In the genomic region with DNA sequence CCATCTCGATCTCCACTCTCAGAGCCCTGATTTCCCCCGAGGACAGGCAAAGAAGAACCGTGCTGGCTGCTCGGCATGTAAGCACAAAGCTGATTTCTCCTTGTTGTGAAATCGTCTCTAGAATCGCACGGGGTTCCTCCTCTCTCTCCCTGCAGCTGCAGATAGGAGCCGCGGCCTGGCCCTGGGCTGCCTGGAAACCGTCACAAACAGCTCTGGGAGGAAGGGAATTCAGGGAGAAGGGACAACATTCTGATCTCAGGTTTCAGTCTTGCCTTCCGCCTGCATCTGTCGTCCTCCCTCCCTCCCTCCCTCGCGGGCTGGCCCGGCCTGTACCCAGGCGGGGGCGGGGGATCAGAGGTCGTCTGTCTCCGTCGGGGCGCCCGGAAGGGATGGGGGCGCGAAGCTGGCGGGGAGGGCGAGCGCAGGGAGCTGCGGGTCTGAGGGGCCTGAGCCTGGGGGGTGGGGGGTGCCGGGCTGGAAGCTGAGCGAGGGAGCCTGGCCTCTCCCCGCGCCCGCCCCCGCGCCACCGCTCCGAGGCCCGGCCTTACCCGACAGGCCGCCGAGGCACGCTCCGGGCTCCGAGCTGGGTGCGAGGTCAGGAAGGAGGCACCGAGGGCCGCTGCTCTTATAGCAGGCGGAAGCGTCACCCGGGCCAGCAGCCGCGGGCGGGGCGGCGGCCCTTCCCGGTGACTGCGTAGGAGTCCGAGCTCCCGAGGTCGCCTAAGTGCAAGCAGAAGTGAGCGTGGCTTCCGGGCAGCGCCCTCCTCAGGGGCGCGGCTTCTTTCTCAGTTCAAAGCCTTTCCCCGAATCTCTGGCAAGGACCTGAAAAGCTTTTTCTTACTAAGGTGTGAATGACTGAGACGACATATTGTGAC, we compare ENCODE assay signal across 8 cellular contexts. TPM values are rescaled to one million over a fixed set of nuclear protein-coding genes. Genes with fewer than 3 reads are reported as not detected.
DNase-seq lines count a peak whose midpoint lies in the region; ATAC-seq and TF ChIP-seq lines count a peak whose summit lies in the region.

Gene SERPINB1, minus strand, starts transcription at position 600 of the 875 bp plus-strand sequence. CDS start 1,277 bp downstream, outside the sequence.

- WGBS in HUES64: 3% methylated on average over 67 of the region's 67 CpGs

- H3K79me2 ChIP-seq in fibroblast of lung (ENCODE audit: control insufficient read depth, insufficient read depth, low read length): peaks cover 2% of the 10 kb centered on the region

- no peaks in the 10 kb centered on the region for H3K27me3 ChIP-seq in BJ (ENCODE audit: control insufficient read depth, insufficient read depth, low read length)
- 0 out of 2 replicates have a peak, but pooled peaks cover 3% of the 10 kb centered on the region for H3K27me3 ChIP-seq in HUES64 (ENCODE audit: insufficient read depth, low read length)
- no peaks in the 10 kb centered on the region for H3K27me3 ChIP-seq in fibroblast of lung (ENCODE audit: control insufficient read depth, insufficient read depth, low read length)

- peak within 1 kb of the TSS; percentile 77 for H3K27ac ChIP-seq in HUES64 (ENCODE audit: low read depth, low read length)
- H3K27ac ChIP-seq in fibroblast of lung (ENCODE audit: insufficient read depth, low read length): peak within 1 kb of the TSS; percentile 93

- H3K36me3 ChIP-seq in BJ (ENCODE audit: control insufficient read depth, insufficient read depth, low read length): peaks cover 5% of the 10 kb centered on the region
- 0 out of 2 replicates have a peak, but pooled peaks cover 8% of the 10 kb centered on the region for H3K36me3 ChIP-seq in HUES64 (ENCODE audit: insufficient read depth, low read length)
- H3K36me3 ChIP-seq in fibroblast of lung (ENCODE audit: control insufficient read depth, insufficient read depth, low read length): peaks cover 3% of the 10 kb centered on the region

- POLR2A ChIA-PET in BJ (lab: Charles Lee): interaction anchor here (0.6 to 1.4 kb wide), 3 partner anchors 9 to 149 kb away, joined by 3 read pairs; no protein-coding TSS in a partner anchor

- no peaks in the 10 kb centered on the region for H4K20me1 ChIP-seq in fibroblast of lung (ENCODE audit: control insufficient read depth, extremely low read depth, insufficient read depth, low read length)

- peak within 1 kb of the TSS; percentile 55 for H3K4me3 ChIP-seq in BJ (ENCODE audit: low read depth, low read length)
- H3K4me3 ChIP-seq in HUES64 (ENCODE audit: low read length): peak within 1 kb of the TSS; percentile 56
- peak within 1 kb of the TSS; percentile 58 to 64 (median 62) for H3K4me3 ChIP-seq in fibroblast of lung (replicated peaks in 1 of 4; ENCODE audit: control extremely low read depth in 1 of 4, insufficient read depth in 1 of 4, low read depth in 3 of 4, low read length in 4 of 4)

- H3K4me1 Mint-ChIP-seq in activated T-helper 17 cell treated with anti-CD3 and anti-CD28 coated beads, Interleukin-2, amount 50 U/mL, for 72 hours: peaks cover 35% of the 10 kb centered on the region
- peaks cover 42 to 57% (median 54%) of the 10 kb centered on the region in 3 donors for H3K4me1 Mint-ChIP-seq in naive B cell
- H3K4me1 Mint-ChIP-seq in stimulated activated effector memory CD8-positive, alpha-beta T cell treated with anti-CD3 and anti-CD28 coated beads, Interleukin-12 subunit alpha, Interleukin-12 subunit beta, amount 100 ng/mL, for 72 hours: peaks cover 59% of the 10 kb centered on the region

- peak; percentile 84 for DNase-seq in BJ (ENCODE audit: low read depth)
- peak; percentile 93 for DNase-seq in RKO (ENCODE audit: low spot score)
- DNase-seq in fibroblast of lung (ENCODE audit: low read depth in 2 of 2): peak; percentile 92 to 98
- peak; percentile 74 for DNase-seq in naive B cell
- DNase-seq in stimulated activated effector memory CD8-positive, alpha-beta T cell treated with anti-CD3 and anti-CD28 coated beads, Interleukin-12 subunit alpha, Interleukin-12 subunit beta, amount 100 ng/mL, for 72 hours (ENCODE audit: low spot score in 2 of 2): peak; percentile 77 to 93

- no peak for TF ChIP-seq CTCF in BJ (IDR thresholded peaks at IDR 0.05; ENCODE audit: insufficient read depth, low read depth, low read length)
- TF ChIP-seq CTCF in fibroblast of lung (conservative IDR thresholded peaks at IDR 0.05 in 1 of 2, IDR thresholded peaks at IDR 0.05 in 1 of 2; ENCODE audit: low read depth in 1 of 2, low read length in 2 of 2): no peak

- no peaks in the 10 kb centered on the region for H3K9me3 Mint-ChIP-seq in activated T-helper 17 cell treated with anti-CD3 and anti-CD28 coated beads, Interleukin-2, amount 50 U/mL, for 72 hours
- H3K9me3 Mint-ChIP-seq in naive B cell: no peaks in the 10 kb centered on the region
- H3K9me3 Mint-ChIP-seq in stimulated activated effector memory CD8-positive, alpha-beta T cell treated with anti-CD3 and anti-CD28 coated beads, Interleukin-12 subunit alpha, Interleukin-12 subunit beta, amount 100 ng/mL, for 72 hours: no peaks in the 10 kb centered on the region

- CTCF ChIA-PET in BJ (lab: Yijun Ruan, JAX): interaction anchor here (0.7 to 9.5 kb wide), 11 partner anchors 9 to 212 kb away, joined by 3 to 151 read pairs (median 6); partner anchors contain the start of genes MYLK4 and WRNIP1

- H3K4me1 ChIP-seq in HUES64 (ENCODE audit: insufficient read depth, low read length) (peaks cover 18% of the 10 kb centered on the region), fibroblast of lung (ENCODE audit: control insufficient read depth, extremely low read depth, insufficient read depth, low read length) (peaks cover 12% of the 10 kb centered on the region)

- peak within 1 kb of the TSS; percentile 67 for H3K9ac ChIP-seq in HUES64 (ENCODE audit: low read depth, low read length)
- H3K9ac ChIP-seq in fibroblast of lung (ENCODE audit: insufficient read depth, low read length): peak within 1 kb of the TSS; percentile 81

- H3K27me3 Mint-ChIP-seq in activated T-helper 17 cell treated with anti-CD3 and anti-CD28 coated beads, Interleukin-2, amount 50 U/mL, for 72 hours: no peaks in the 10 kb centered on the region
- no peaks in the 10 kb centered on the region for H3K27me3 Mint-ChIP-seq in naive B cell

- H3K36me3 Mint-ChIP-seq in activated T-helper 17 cell treated with anti-CD3 and anti-CD28 coated beads, Interleukin-2, amount 50 U/mL, for 72 hours (ENCODE audit: low read depth): peaks cover 55% of the 10 kb centered on the region
- peaks cover 0 to 6% of the 10 kb centered on the region in 2 donors for H3K36me3 Mint-ChIP-seq in naive B cell
- peaks cover 49% of the 10 kb centered on the region for H3K36me3 Mint-ChIP-seq in stimulated activated effector memory CD8-positive, alpha-beta T cell treated with anti-CD3 and anti-CD28 coated beads, Interleukin-12 subunit alpha, Interleukin-12 subunit beta, amount 100 ng/mL, for 72 hours

- peak within 1 kb of the TSS; percentile 44 for H2AFZ ChIP-seq in fibroblast of lung (ENCODE audit: low read length)

- peak within 1 kb of the TSS; percentile 98 for H3K4me2 ChIP-seq in fibroblast of lung (ENCODE audit: extremely low read depth, insufficient read depth, low read length)

- H3K27ac Mint-ChIP-seq in activated T-helper 17 cell treated with anti-CD3 and anti-CD28 coated beads, Interleukin-2, amount 50 U/mL, for 72 hours: peak within 1 kb of the TSS; percentile 91
- peak within 1 kb of the TSS; percentile 74 to 95 (median 92) for H3K27ac Mint-ChIP-seq in naive B cell
- peak within 1 kb of the TSS; percentile 92 for H3K27ac Mint-ChIP-seq in stimulated activated effector memory CD8-positive, alpha-beta T cell treated with anti-CD3 and anti-CD28 coated beads, Interleukin-12 subunit alpha, Interleukin-12 subunit beta, amount 100 ng/mL, for 72 hours

- ATAC-seq in GM19395 (IDR thresholded peaks at IDR 0.05; ENCODE audit: unreplicated experiment) (peak; percentile 68), naive B cell (ENCODE audit: low read depth in 2 of 2) (peak; percentile 72 to 81)
- ATAC-seq in activated T-helper 17 cell treated with anti-CD3 and anti-CD28 coated beads, Interleukin-2, amount 50 U/mL, for 72 hours (replicated peaks): peak; percentile 86
- peak; percentile 91 for ATAC-seq in stimulated activated effector memory CD8-positive, alpha-beta T cell treated with anti-CD3 and anti-CD28 coated beads, Interleukin-12 subunit alpha, Interleukin-12 subunit beta, amount 100 ng/mL, for 72 hours

- H3K4me3 Mint-ChIP-seq in activated T-helper 17 cell treated with anti-CD3 and anti-CD28 coated beads, Interleukin-2, amount 50 U/mL, for 72 hours: peak within 1 kb of the TSS; percentile 89
- peak within 1 kb of the TSS; percentile 83 to 95 (median 92) for H3K4me3 Mint-ChIP-seq in naive B cell
- peak within 1 kb of the TSS; percentile 87 for H3K4me3 Mint-ChIP-seq in stimulated activated effector memory CD8-positive, alpha-beta T cell treated with anti-CD3 and anti-CD28 coated beads, Interleukin-12 subunit alpha, Interleukin-12 subunit beta, amount 100 ng/mL, for 72 hours

- H3K9me3 ChIP-seq in HUES64 (ENCODE audit: insufficient read depth, low read depth, low read length) (no peaks in the 10 kb centered on the region), fibroblast of lung (ENCODE audit: control insufficient read depth, insufficient read depth, low read depth, low read length) (no peaks in the 10 kb centered on the region)

RNA-seq across cellular contexts. Expression of gene SERPINB1, which starts in this region (rescaled TPM):
- polyA plus RNA-seq in BJ (2011; rRNA removed): 17.9 and 31.3 TPM in 2 replicates
- 7.3 and 9.7 TPM in 2 replicates for polyA minus RNA-seq in BJ (2011; rRNA and poly(A)+ RNA removed)
- 11.4 TPM for polyA plus RNA-seq in HUES64 (2013, experiment 1 of 2)
- 13.8 TPM for polyA plus RNA-seq in HUES64 (2013, experiment 2 of 2)
- total RNA-seq in activated T-helper 17 cell treated with anti-CD3 and anti-CD28 coated beads, Interleukin-2, amount 50 U/mL, for 72 hours: 10 to 100 TPM; 33.4 to 67.8 TPM
- total RNA-seq in fibroblast of lung: 19.3 TPM in 2 replicates
- 35.2 and 39.5 TPM in 2 replicates for polyA plus RNA-seq in fibroblast of lung
- polyA plus RNA-seq in fibroblast of lung (2012): 26.0 and 28.0 TPM in 2 replicates
- 2.7 and 3.7 TPM in 2 replicates for polyA minus RNA-seq in fibroblast of lung (ENCODE audit: low replicate concordance)
- 100 to 1,000 TPM in 2 of 6 donors, 10 to 100 TPM in 4; 84.7 to 107 (median 93.7) TPM for polyA plus RNA-seq in naive B cell (ENCODE audit: low read depth in 6 of 6)

Comparison
In these comparisons a context has a peak if more than half of its experiments do, and no peak if none do; other contexts are left out.
1. Peak in every context shown above with its lines: DNase-seq, ATAC-seq, H3K4me3 ChIP-seq and H3K27ac ChIP-seq.